In genomic region chr11:64304316-64305072, GRCh38 we compare ENCODE assay signal across 1 cellular context.
TF ChIP-seq lines count a peak whose summit lies in the region.

No MANE protein-coding gene starts in this region.

TF ChIP-seq in K562, 482 proteins besides CTCF, POLR2A, EP300 and RAD21 (continued from another document and continues in another):
- TF ChIP-seq GMEB1 (CRISPR knock-in tag; IDR thresholded peaks at IDR 0.05) (no peak), TAF15 (IDR thresholded peaks at IDR 0.05; ENCODE audit: low read depth, low read length) (no peak), IFI16 (CRISPR knock-in tag; IDR thresholded peaks at IDR 0.05) (no peak), PRDM10 (IDR thresholded peaks at IDR 0.05; ENCODE audit: partially characterized antibody) (no peak), ID3 (CRISPR knock-in tag; IDR thresholded peaks at IDR 0.05) (no peak), ID3 (tag; IDR thresholded peaks at IDR 0.05) (peak; percentile 89), FOS (IDR thresholded peaks at IDR 0.05; ENCODE audit: extremely low read depth, insufficient read length) (no peak), RFX7 (CRISPR knock-in tag; IDR thresholded peaks at IDR 0.05) (peak; percentile 56; the same call in 1 of the 2 replicates), PTRF (tag; IDR thresholded peaks at IDR 0.05) (no peak), POLR3G (IDR thresholded peaks at IDR 0.05; ENCODE audit: extremely low read depth, insufficient read length, insufficient replicate concordance) (no peak), GABPB2 (CRISPR knock-in tag; conservative IDR thresholded peaks at IDR 0.05) (no peak; the same call in 1 of the 2 replicates), NRF1 (conservative IDR thresholded peaks at IDR 0.05 in 1 of 2, IDR thresholded peaks at IDR 0.05 in 1 of 2) (peak; percentile 55 to 62), TFAM (CRISPR knock-in tag; conservative IDR thresholded peaks at IDR 0.05) (no peak), ATF6 (CRISPR knock-in tag; IDR thresholded peaks at IDR 0.05) (no peak), ZKSCAN1 (IDR thresholded peaks at IDR 0.05; ENCODE audit: low read depth, low read length) (no peak), ZSCAN29 (IDR thresholded peaks at IDR 0.05) (no peak), YBX1 (IDR thresholded peaks at IDR 0.05) (no peak), PPARD (CRISPR knock-in tag; IDR thresholded peaks at IDR 0.05) (no peak), ESRRA (IDR thresholded peaks at IDR 0.05; ENCODE audit: borderline replicate concordance, low read depth) (peak; percentile 100), ZNF12 (CRISPR knock-in tag; IDR thresholded peaks at IDR 0.05) (no peak), POLR2H (tag; IDR thresholded peaks at IDR 0.05; ENCODE audit: low read depth) (peak; percentile 78), MLX (CRISPR knock-in tag; conservative IDR thresholded peaks at IDR 0.05) (no peak), HMBOX1 (IDR thresholded peaks at IDR 0.05) (no peak), GTF2F1 (IDR thresholded peaks at IDR 0.05; ENCODE audit: low read depth, low read length) (0 out of 2 replicates have a peak, but pooled peaks have one; percentile 22), RB1 (IDR thresholded peaks at IDR 0.05; ENCODE audit: low read depth) (peak; percentile 16; the same call in 1 of the 2 replicates), ZNF699 (CRISPR knock-in tag; IDR thresholded peaks at IDR 0.05; ENCODE audit: insufficient replicate concordance) (no peak), NCOA1 (IDR thresholded peaks at IDR 0.05; ENCODE audit: low read depth) (peak; percentile 31; the same call in 1 of the 2 replicates), ZC3H4 (CRISPR knock-in tag; IDR thresholded peaks at IDR 0.05; ENCODE audit: borderline replicate concordance) (peak; percentile 96; the same call in 1 of the 2 replicates), ARNT (IDR thresholded peaks at IDR 0.05) (no peak), RFX5 (IDR thresholded peaks at IDR 0.05; ENCODE audit: low read depth, low read length) (no peak), MAFK (IDR thresholded peaks at IDR 0.05; ENCODE audit: low read length) (0 out of 2 replicates have a peak, but pooled peaks have one; percentile 16), SUPT5H (IDR thresholded peaks at IDR 0.05) (peak; percentile 67; the same call in 1 of the 2 replicates), RBM25 (IDR thresholded peaks at IDR 0.05; ENCODE audit: low read depth, low read length, severe bottlenecking) (no peak), CBFA2T2 (conservative IDR thresholded peaks at IDR 0.05) (no peak), SREBF1 (IDR thresholded peaks at IDR 0.05; ENCODE audit: borderline replicate concordance, low read depth, low read length) (no peak), HIVEP1 (CRISPR knock-in tag; IDR thresholded peaks at IDR 0.05) (no peak), ZNF133 (CRISPR knock-in tag; IDR thresholded peaks at IDR 0.05) (no peak), MAFG (tag; conservative IDR thresholded peaks at IDR 0.05) (no peak), ATF7 (IDR thresholded peaks at IDR 0.05) (peak; percentile 64), SMAD2 (IDR thresholded peaks at IDR 0.05; ENCODE audit: low read depth, low read length) (no peak), RAD51 (IDR thresholded peaks at IDR 0.05; ENCODE audit: borderline replicate concordance, low read depth) (peak; percentile 54; the same call in 1 of the 2 replicates), WHSC1 (IDR thresholded peaks at IDR 0.05; ENCODE audit: low read length) (no peak)
- TF ChIP-seq, protein P1, sequence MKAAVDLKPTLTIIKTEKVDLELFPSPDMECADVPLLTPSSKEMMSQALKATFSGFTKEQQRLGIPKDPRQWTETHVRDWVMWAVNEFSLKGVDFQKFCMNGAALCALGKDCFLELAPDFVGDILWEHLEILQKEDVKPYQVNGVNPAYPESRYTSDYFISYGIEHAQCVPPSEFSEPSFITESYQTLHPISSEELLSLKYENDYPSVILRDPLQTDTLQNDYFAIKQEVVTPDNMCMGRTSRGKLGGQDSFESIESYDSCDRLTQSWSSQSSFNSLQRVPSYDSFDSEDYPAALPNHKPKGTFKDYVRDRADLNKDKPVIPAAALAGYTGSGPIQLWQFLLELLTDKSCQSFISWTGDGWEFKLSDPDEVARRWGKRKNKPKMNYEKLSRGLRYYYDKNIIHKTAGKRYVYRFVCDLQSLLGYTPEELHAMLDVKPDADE (conservative IDR thresholded peaks at IDR 0.05; ENCODE audit: control insufficient read depth, low read depth, low read length) = 0 out of 2 replicates have a peak, but pooled peaks have one; percentile 54
- TF ChIP-seq, protein P2, sequence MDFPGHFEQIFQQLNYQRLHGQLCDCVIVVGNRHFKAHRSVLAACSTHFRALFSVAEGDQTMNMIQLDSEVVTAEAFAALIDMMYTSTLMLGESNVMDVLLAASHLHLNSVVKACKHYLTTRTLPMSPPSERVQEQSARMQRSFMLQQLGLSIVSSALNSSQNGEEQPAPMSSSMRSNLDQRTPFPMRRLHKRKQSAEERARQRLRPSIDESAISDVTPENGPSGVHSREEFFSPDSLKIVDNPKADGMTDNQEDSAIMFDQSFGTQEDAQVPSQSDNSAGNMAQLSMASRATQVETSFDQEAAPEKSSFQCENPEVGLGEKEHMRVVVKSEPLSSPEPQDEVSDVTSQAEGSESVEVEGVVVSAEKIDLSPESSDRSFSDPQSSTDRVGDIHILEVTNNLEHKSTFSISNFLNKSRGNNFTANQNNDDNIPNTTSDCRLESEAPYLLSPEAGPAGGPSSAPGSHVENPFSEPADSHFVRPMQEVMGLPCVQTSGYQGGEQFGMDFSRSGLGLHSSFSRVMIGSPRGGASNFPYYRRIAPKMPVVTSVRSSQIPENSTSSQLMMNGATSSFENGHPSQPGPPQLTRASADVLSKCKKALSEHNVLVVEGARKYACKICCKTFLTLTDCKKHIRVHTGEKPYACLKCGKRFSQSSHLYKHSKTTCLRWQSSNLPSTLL (IDR thresholded peaks at IDR 0.05) = no peak
- TF ChIP-seq, protein P3, sequence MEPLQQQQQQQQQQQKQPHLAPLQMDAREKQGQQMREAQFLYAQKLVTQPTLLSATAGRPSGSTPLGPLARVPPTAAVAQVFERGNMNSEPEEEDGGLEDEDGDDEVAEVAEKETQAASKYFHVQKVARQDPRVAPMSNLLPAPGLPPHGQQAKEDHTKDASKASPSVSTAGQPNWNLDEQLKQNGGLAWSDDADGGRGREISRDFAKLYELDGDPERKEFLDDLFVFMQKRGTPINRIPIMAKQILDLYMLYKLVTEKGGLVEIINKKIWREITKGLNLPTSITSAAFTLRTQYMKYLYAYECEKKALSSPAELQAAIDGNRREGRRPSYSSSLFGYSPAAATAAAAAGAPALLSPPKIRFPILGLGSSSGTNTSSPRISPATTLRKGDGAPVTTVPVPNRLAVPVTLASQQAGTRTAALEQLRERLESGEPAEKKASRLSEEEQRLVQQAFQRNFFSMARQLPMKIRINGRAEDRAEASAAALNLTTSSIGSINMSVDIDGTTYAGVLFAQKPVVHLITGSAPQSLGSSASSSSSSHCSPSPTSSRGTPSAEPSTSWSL (CRISPR knock-in tag; IDR thresholded peaks at IDR 0.05; ENCODE audit: borderline replicate concordance) = no peak
- TF ChIP-seq, protein P4, sequence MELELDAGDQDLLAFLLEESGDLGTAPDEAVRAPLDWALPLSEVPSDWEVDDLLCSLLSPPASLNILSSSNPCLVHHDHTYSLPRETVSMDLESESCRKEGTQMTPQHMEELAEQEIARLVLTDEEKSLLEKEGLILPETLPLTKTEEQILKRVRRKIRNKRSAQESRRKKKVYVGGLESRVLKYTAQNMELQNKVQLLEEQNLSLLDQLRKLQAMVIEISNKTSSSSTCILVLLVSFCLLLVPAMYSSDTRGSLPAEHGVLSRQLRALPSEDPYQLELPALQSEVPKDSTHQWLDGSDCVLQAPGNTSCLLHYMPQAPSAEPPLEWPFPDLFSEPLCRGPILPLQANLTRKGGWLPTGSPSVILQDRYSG (tag; conservative IDR thresholded peaks at IDR 0.05; ENCODE audit: low read depth) = no peak
- TF ChIP-seq, protein P5, sequence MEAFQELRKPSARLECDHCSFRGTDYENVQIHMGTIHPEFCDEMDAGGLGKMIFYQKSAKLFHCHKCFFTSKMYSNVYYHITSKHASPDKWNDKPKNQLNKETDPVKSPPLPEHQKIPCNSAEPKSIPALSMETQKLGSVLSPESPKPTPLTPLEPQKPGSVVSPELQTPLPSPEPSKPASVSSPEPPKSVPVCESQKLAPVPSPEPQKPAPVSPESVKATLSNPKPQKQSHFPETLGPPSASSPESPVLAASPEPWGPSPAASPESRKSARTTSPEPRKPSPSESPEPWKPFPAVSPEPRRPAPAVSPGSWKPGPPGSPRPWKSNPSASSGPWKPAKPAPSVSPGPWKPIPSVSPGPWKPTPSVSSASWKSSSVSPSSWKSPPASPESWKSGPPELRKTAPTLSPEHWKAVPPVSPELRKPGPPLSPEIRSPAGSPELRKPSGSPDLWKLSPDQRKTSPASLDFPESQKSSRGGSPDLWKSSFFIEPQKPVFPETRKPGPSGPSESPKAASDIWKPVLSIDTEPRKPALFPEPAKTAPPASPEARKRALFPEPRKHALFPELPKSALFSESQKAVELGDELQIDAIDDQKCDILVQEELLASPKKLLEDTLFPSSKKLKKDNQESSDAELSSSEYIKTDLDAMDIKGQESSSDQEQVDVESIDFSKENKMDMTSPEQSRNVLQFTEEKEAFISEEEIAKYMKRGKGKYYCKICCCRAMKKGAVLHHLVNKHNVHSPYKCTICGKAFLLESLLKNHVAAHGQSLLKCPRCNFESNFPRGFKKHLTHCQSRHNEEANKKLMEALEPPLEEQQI (IDR thresholded peaks at IDR 0.05) = no peak
